8 cellular contexts compared by ENCODE assay signal in the genomic region with DNA sequence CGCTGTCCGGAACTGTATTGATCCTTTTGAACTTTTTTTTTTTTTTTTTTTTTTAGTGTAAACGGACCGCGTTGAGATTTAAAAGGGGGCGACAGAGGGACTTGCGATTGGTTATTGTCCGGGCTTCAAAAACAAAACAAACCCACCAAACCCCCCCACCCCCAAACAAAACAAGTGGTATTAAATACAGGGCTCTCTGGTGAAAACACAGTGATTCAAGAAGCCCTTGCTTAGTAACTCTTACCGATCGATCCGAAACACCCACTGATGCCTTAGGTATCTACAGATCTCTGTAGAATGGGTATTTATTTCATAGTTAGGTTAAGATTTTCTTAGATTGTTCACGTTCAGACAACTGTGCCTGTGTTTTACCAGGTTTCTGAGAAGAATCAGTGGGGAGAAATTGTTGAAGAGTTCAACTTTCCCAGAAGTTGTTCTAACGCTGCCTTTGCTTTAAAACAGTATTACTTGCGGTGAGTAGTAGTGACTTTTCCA. TPM values are rescaled to one million over a fixed set of nuclear protein-coding genes. Genes with fewer than 3 reads are reported as not detected.
A peak's percentile ranks its signal among the peaks of the same experiment; 100 is the strongest.
DNase-seq lines count a peak whose midpoint lies in the region; ATAC-seq, FAIRE-seq and TF ChIP-seq lines count a peak whose summit lies in the region.

No MANE protein-coding gene starts in this region.

- H4K20me1 ChIP-seq in fibroblast of lung (ENCODE audit: control insufficient read depth, extremely low read depth, insufficient read depth, low read length), result no peaks in the 10 kb centered on the region

- H3K4me2 ChIP-seq in fibroblast of lung (ENCODE audit: extremely low read depth, insufficient read depth, low read length), result peak overlapping the region; percentile 89

- H3K27me3 ChIP-seq in fibroblast of lung (ENCODE audit: control insufficient read depth, insufficient read depth, low read length) (no peaks in the 10 kb centered on the region), pancreas (no peaks in the 10 kb centered on the region)

- DNase-seq in DMS53 (lab: John Stamatoyannopoulos, UW) (peak; percentile 82), WTC11 (ENCODE audit: low spot score) (no peak), fibroblast of lung (ENCODE audit: low read depth in 2 of 2) (peak; percentile 49 to 53), pancreas (peak in 1 of 6 donors; percentile 25), ecto neural progenitor cell (ENCODE audit: low spot score) (no peak)

- H3K36me3 ChIP-seq in fibroblast of lung (ENCODE audit: control insufficient read depth, insufficient read depth, low read length), result no peaks in the 10 kb centered on the region
- no peaks in the 10 kb centered on the region for H3K36me3 ChIP-seq in pancreas

- CTCF ChIA-PET in WTC11 (lab: Charles Lee), result interaction anchor here (1.4 kb wide), 1 partner anchor 187 kb away, joined by 4 read pairs; no protein-coding TSS in a partner anchor

- no peak for TF ChIP-seq RAD21 in Ishikawa (IDR thresholded peaks at IDR 0.05; ENCODE audit: low read depth)

- no peak for FAIRE-seq in pancreas (lab: Jason Lieb, UNC)

- peak overlapping the region; percentile 69 for H3K9ac ChIP-seq in fibroblast of lung (ENCODE audit: insufficient read depth, low read length)

- POLR2A ChIA-PET in WTC11 (lab: Charles Lee), result interaction anchor here (0.6 kb wide), 1 partner anchor 11 kb away, joined by 4 read pairs; no protein-coding TSS in a partner anchor

- H3K4me1 ChIP-seq in fibroblast of lung (ENCODE audit: control insufficient read depth, extremely low read depth, insufficient read depth, low read length) (peaks cover 6% of the 10 kb centered on the region), pancreas (peaks cover 7 to 34% (median 34%) of the 10 kb centered on the region in 3 donors)

- H3K4me3 ChIP-seq in fibroblast of lung (replicated peaks in 1 of 4; ENCODE audit: control extremely low read depth in 1 of 4, insufficient read depth in 1 of 4, low read depth in 3 of 4, low read length in 4 of 4) (peak overlapping the region; percentile 73 to 93 (median 80)), pancreas (peak overlapping the region; percentile 21 to 86 (median 58))

- no peak for ATAC-seq in WTC11
- ATAC-seq in pancreas, result no peak
- no peak for ATAC-seq in HG03354 (IDR thresholded peaks at IDR 0.05; ENCODE audit: poor library complexity, severe bottlenecking, unreplicated experiment)
- ATAC-seq in HG03571 (IDR thresholded peaks at IDR 0.05; ENCODE audit: unreplicated experiment), result no peak

- no peaks in the 10 kb centered on the region for H3K27me3 Mint-ChIP-seq in WTC11 (ENCODE audit: low read depth)

- peaks cover 24% of the 10 kb centered on the region for H3K4me1 Mint-ChIP-seq in WTC11

- no peak for TF ChIP-seq CTCF in WTC11 (IDR thresholded peaks at IDR 0.05)
- no peak for TF ChIP-seq CTCF in fibroblast of lung (conservative IDR thresholded peaks at IDR 0.05 in 1 of 2, IDR thresholded peaks at IDR 0.05 in 1 of 2; ENCODE audit: low read depth in 1 of 2, low read length in 2 of 2)
- no peak for TF ChIP-seq CTCF in pancreas (IDR thresholded peaks at IDR 0.05)

- H3K9me3 ChIP-seq in fibroblast of lung (ENCODE audit: control insufficient read depth, insufficient read depth, low read depth, low read length), result no peaks in the 10 kb centered on the region
- no peaks in the 10 kb centered on the region for H3K9me3 ChIP-seq in pancreas

- 1% methylated on average over 13 to 14 of the region's 14 CpGs for WGBS in pancreas, 2 donors

- H3K79me2 ChIP-seq in fibroblast of lung (ENCODE audit: control insufficient read depth, insufficient read depth, low read length), result peaks cover 60% of the 10 kb centered on the region

- peaks cover 31% of the 10 kb centered on the region for H3K36me3 Mint-ChIP-seq in WTC11

- peak overlapping the region; percentile 48 for H2AFZ ChIP-seq in fibroblast of lung (ENCODE audit: low read length)

- no peak for TF ChIP-seq EP300 in Ishikawa (IDR thresholded peaks at IDR 0.05; ENCODE audit: borderline replicate concordance)

- H3K9me3 Mint-ChIP-seq in WTC11, result 0 out of 2 replicates have a peak, but pooled peaks cover 6% of the 10 kb centered on the region

- H3K4me3 Mint-ChIP-seq in WTC11, result peak overlapping the region; percentile 90

- intact Hi-C loops in pancreas (cut with DNase I), result no loop called here

- H3K27ac Mint-ChIP-seq in WTC11, result peak overlapping the region; percentile 93

- H3K27ac ChIP-seq in fibroblast of lung (ENCODE audit: insufficient read depth, low read length) (peak overlapping the region; percentile 79), pancreas (peak overlapping the region; percentile 67 to 99 (median 96))

TF ChIP-seq in Ishikawa, 13 proteins besides CTCF, POLR2A, EP300 and RAD21:
- TF ChIP-seq FOXM1 (IDR thresholded peaks at IDR 0.05; ENCODE audit: borderline replicate concordance, low read depth), result no peak
- TF ChIP-seq NFIC (IDR thresholded peaks at IDR 0.05), result no peak
- TF ChIP-seq, protein P1, sequence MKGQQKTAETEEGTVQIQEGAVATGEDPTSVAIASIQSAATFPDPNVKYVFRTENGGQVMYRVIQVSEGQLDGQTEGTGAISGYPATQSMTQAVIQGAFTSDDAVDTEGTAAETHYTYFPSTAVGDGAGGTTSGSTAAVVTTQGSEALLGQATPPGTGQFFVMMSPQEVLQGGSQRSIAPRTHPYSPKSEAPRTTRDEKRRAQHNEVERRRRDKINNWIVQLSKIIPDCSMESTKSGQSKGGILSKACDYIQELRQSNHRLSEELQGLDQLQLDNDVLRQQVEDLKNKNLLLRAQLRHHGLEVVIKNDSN (IDR thresholded peaks at IDR 0.05), result no peak
- peak; percentile 51; the same call in 1 of the 2 replicates for TF ChIP-seq ZBTB7A (IDR thresholded peaks at IDR 0.05; ENCODE audit: low read depth)
- TF ChIP-seq TEAD4 (IDR thresholded peaks at IDR 0.05), result no peak
- TF ChIP-seq, protein P2, sequence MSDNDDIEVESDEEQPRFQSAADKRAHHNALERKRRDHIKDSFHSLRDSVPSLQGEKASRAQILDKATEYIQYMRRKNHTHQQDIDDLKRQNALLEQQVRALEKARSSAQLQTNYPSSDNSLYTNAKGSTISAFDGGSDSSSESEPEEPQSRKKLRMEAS (IDR thresholded peaks at IDR 0.05), result no peak
- 0 out of 2 replicates have a peak, but pooled peaks have one; percentile 10 for TF ChIP-seq TAF1 (IDR thresholded peaks at IDR 0.05; ENCODE audit: low read depth)
- no peak for TF ChIP-seq TCF12 (IDR thresholded peaks at IDR 0.05; ENCODE audit: low read depth)
- TF ChIP-seq EGR1 (IDR thresholded peaks at IDR 0.05), result no peak
- no peak for TF ChIP-seq CEBPB (IDR thresholded peaks at IDR 0.05)
TF ChIP-seq in Ishikawa: peak in this region for 2.

TF ChIP-seq in WTC11, 78 proteins besides CTCF, POLR2A, EP300 and RAD21:
- TF ChIP-seq NFATC4 (CRISPR knock-in tag; IDR thresholded peaks at IDR 0.05), result no peak
- TF ChIP-seq ZNF232 (CRISPR knock-in tag; IDR thresholded peaks at IDR 0.05), result no peak
- TF ChIP-seq, protein P3, sequence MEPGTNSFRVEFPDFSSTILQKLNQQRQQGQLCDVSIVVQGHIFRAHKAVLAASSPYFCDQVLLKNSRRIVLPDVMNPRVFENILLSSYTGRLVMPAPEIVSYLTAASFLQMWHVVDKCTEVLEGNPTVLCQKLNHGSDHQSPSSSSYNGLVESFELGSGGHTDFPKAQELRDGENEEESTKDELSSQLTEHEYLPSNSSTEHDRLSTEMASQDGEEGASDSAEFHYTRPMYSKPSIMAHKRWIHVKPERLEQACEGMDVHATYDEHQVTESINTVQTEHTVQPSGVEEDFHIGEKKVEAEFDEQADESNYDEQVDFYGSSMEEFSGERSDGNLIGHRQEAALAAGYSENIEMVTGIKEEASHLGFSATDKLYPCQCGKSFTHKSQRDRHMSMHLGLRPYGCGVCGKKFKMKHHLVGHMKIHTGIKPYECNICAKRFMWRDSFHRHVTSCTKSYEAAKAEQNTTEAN (CRISPR knock-in tag; IDR thresholded peaks at IDR 0.05), result no peak
- TF ChIP-seq ZNF671 (CRISPR knock-in tag; IDR thresholded peaks at IDR 0.05), result no peak
- TF ChIP-seq, protein P4, sequence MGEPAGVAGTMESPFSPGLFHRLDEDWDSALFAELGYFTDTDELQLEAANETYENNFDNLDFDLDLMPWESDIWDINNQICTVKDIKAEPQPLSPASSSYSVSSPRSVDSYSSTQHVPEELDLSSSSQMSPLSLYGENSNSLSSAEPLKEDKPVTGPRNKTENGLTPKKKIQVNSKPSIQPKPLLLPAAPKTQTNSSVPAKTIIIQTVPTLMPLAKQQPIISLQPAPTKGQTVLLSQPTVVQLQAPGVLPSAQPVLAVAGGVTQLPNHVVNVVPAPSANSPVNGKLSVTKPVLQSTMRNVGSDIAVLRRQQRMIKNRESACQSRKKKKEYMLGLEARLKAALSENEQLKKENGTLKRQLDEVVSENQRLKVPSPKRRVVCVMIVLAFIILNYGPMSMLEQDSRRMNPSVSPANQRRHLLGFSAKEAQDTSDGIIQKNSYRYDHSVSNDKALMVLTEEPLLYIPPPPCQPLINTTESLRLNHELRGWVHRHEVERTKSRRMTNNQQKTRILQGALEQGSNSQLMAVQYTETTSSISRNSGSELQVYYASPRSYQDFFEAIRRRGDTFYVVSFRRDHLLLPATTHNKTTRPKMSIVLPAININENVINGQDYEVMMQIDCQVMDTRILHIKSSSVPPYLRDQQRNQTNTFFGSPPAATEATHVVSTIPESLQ (CRISPR knock-in tag; IDR thresholded peaks at IDR 0.05), result no peak
TF ChIP-seq in WTC11: peak in this region for 0.

RNA-seq across cellular contexts. Expression of a gene that starts 1.4 kb away (rescaled TPM):
- total RNA-seq in WTC11 (2021) (33.9 to 47.0 TPM (median 38.1 TPM) in 3 replicates), fibroblast of lung (13.4 and 15.7 TPM in 2 replicates), pancreas (10 to 100 TPM; 11.0 to 25.6 (median 16.4) TPM)
- polyA plus RNA-seq in fibroblast of lung (14.0 and 14.5 TPM in 2 replicates), pancreas (1 to 10 TPM; 6.1 to 7.0 TPM)
- polyA plus RNA-seq in fibroblast of lung (2012), result 5.0 and 6.2 TPM in 2 replicates
- polyA minus RNA-seq in fibroblast of lung (ENCODE audit: low replicate concordance), result 10.8 and 11.0 TPM in 2 replicates

Comparison
In these comparisons a context has a peak if more than half of its experiments do, and no peak if none do; other contexts are left out.
1. DNase-seq: peak in DMS53 (single experiment) and fibroblast of lung (2 of 2); none in WTC11 (single experiment) and ecto neural progenitor cell (single experiment).